In the genomic region with DNA sequence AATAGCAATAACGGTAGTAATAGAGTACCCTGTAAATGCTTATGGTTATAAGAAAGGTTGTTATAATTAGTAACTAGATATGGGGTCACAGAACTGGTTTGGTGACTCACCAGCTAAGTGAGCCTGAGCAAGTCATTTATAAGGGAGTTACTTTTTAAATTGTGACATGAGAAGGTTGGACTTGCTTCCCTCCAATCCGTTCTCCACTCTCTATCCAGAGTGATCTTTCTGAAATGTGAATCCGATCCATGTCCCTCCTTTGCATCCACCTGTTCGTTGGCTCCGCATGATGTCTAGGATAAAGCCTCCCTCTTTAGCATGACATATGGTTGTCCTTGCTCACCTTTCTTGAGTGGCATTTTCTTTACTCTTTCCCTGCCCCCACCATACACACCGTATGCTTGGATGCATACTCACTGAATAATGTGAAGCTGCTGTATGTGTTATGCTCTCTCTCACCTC, we compare ENCODE assay signal across 9 cellular contexts.
DNase-seq lines count a peak whose midpoint lies in the region; ATAC-seq, FAIRE-seq and TF ChIP-seq lines count a peak whose summit lies in the region.
"Had no signal": no experiment of that assay in that cellular context is flagged by ENCODE, and none has a peak within 500 bp of the region (broad histone marks: within the 10 kb centered on the region; RNA-seq: fewer than 3 reads in every experiment).

No MANE protein-coding gene starts in this region.

- FAIRE-seq in HepG2 (lab: Jason Lieb, UNC): no peak

- H3K36me3 ChIP-seq in HepG2 (replicated peaks in 1 of 2; ENCODE audit: control insufficient read depth in 1 of 2, insufficient read depth in 2 of 2, low read length in 2 of 2): no peaks in the 10 kb centered on the region

- no peak overlapping the region for H3K27ac ChIP-seq in HepG2 (ENCODE audit: extremely low read length, insufficient read depth, low read length)

- intact Hi-C loops in HepG2 (cut with micrococcal nuclease; ENCODE audit: unreplicated experiment): no loop called here

- H3K4me3 Mint-ChIP-seq in activated naive CD8-positive, alpha-beta T cell: peak overlapping the region; percentile 63
- H3K4me3 Mint-ChIP-seq in natural killer cell treated with Interleukin-12 subunit alpha and Interleukin-12 subunit beta and Interleukin-15 and Interleukin-18, amount 100 ng/mL, for 72 hours: peak overlapping the region; percentile 79

- H3K36me3 Mint-ChIP-seq in activated naive CD8-positive, alpha-beta T cell: no peaks in the 10 kb centered on the region
- no peaks in the 10 kb centered on the region for H3K36me3 Mint-ChIP-seq in natural killer cell treated with Interleukin-12 subunit alpha and Interleukin-12 subunit beta and Interleukin-15 and Interleukin-18, amount 100 ng/mL, for 72 hours

- WGBS in HepG2 (ENCODE audit: low lambda C conversion rate): 26% methylated on average over 6 of the region's 6 CpGs

- no peak overlapping the region for H3K4me3 ChIP-seq in HepG2 (replicated peaks in 1 of 3; ENCODE audit: insufficient read depth in 1 of 3, low read depth in 2 of 3, low read length in 3 of 3)

- no peak for TF ChIP-seq CTCF in HepG2 (CRISPR knock-in tag; IDR thresholded peaks at IDR 0.05)

- ATAC-seq in natural killer cell treated with Interleukin-12 subunit alpha and Interleukin-12 subunit beta and Interleukin-15 and Interleukin-18, amount 100 ng/mL, for 72 hours: no peak
- ATAC-seq in HepG2: no peak

- in situ Hi-C loops in HepG2 (cut with HindIII; ENCODE audit: extremely low pct_ligation_motif_present, low pct_unique_long_range_greater_than_20kb): no loop called here

- no peak overlapping the region for H2AFZ ChIP-seq in HepG2 (ENCODE audit: low read length)

- no peaks in the 10 kb centered on the region for H3K4me1 ChIP-seq in HepG2 (ENCODE audit: insufficient read depth, low read length)

- no peaks in the 10 kb centered on the region for H3K79me2 ChIP-seq in HepG2 (ENCODE audit: insufficient read depth, low read length)

- no peak for TF ChIP-seq POLR2A in HepG2 (IDR thresholded peaks at IDR 0.05; ENCODE audit: insufficient read depth in 1 of 2, low read depth in 2 of 2, low read length in 2 of 2)

- CTCF ChIA-PET in HepG2 (lab: Yijun Ruan, JAX; ENCODE audit: low intra/inter-chr PET ratio, low total read pairs): no interaction called here

- H3K27me3 Mint-ChIP-seq in activated naive CD8-positive, alpha-beta T cell: no peaks in the 10 kb centered on the region
- H3K27me3 Mint-ChIP-seq in natural killer cell treated with Interleukin-12 subunit alpha and Interleukin-12 subunit beta and Interleukin-15 and Interleukin-18, amount 100 ng/mL, for 72 hours: no peaks in the 10 kb centered on the region

- no peak overlapping the region for H3K4me2 ChIP-seq in HepG2 (ENCODE audit: low read depth, low read length)

- POLR2A ChIA-PET in HepG2 (lab: Yijun Ruan, JAX): no interaction called here

- peak; percentile 77 for DNase-seq in Daoy (ENCODE audit: low read depth)
- peak; percentile 70 for DNase-seq in LHCN-M2 (ENCODE audit: low read depth)
- no peak for DNase-seq in natural killer cell treated with Interleukin-12 subunit alpha and Interleukin-12 subunit beta and Interleukin-15 and Interleukin-18, amount 100 ng/mL, for 72 hours (ENCODE audit: low spot score)
- no peak for DNase-seq in NCI-H1930 (lab: John Stamatoyannopoulos, UW)
- DNase-seq in NCI-H2227 (lab: John Stamatoyannopoulos, UW; ENCODE audit: unreplicated experiment): no peak
- DNase-seq in HepG2 (ENCODE audit: low spot score): no peak
- DNase-seq: activated effector memory CD4-positive, alpha-beta T cell treated with Interleukin-2 at 50 U/mL for 16 hours; hypothalamus had no signal

- BruUV-seq in HepG2 (replicated peaks; lab: Mats Ljungman, UMichigan): no TSS peak

- no peak for TF ChIP-seq EP300 in HepG2 (IDR thresholded peaks at IDR 0.05; ENCODE audit: low read depth in 2 of 2, low read length in 2 of 2)
- no peak for TF ChIP-seq EP300 in HepG2 (CRISPR knock-in tag; IDR thresholded peaks at IDR 0.05; ENCODE audit: borderline replicate concordance)

- peak overlapping the region; percentile 74 for H3K27ac Mint-ChIP-seq in activated naive CD8-positive, alpha-beta T cell
- H3K27ac Mint-ChIP-seq in natural killer cell treated with Interleukin-12 subunit alpha and Interleukin-12 subunit beta and Interleukin-15 and Interleukin-18, amount 100 ng/mL, for 72 hours: peak overlapping the region; percentile 87 to 89

- TF ChIP-seq RAD21 in HepG2 (CRISPR knock-in tag; IDR thresholded peaks at IDR 0.05): no peak

- H4K20me1 ChIP-seq in HepG2 (ENCODE audit: insufficient read depth, low read length): no peaks in the 10 kb centered on the region

- H3K9ac ChIP-seq in HepG2 (ENCODE audit: insufficient read depth, low read depth, low read length): no peak overlapping the region

- no peaks in the 10 kb centered on the region for H3K9me3 ChIP-seq in HepG2 (ENCODE audit: low read length)

- H3K27me3 ChIP-seq in HepG2 (ENCODE audit: control insufficient read depth in 1 of 2, insufficient read depth in 2 of 2, low read length in 2 of 2): no peaks in the 10 kb centered on the region; a peak in 3 of 5 replicates

- H3K4me1 Mint-ChIP-seq in activated naive CD8-positive, alpha-beta T cell (ENCODE audit: low read depth): peaks cover 79% of the 10 kb centered on the region
- H3K4me1 Mint-ChIP-seq in natural killer cell treated with Interleukin-12 subunit alpha and Interleukin-12 subunit beta and Interleukin-15 and Interleukin-18, amount 100 ng/mL, for 72 hours (ENCODE audit: low read depth in 2 of 2): peaks cover 65 to 79% of the 10 kb centered on the region in 2 donors

- no peaks in the 10 kb centered on the region for H3K9me3 Mint-ChIP-seq in activated naive CD8-positive, alpha-beta T cell (ENCODE audit: low read depth)
- H3K9me3 Mint-ChIP-seq in natural killer cell treated with Interleukin-12 subunit alpha and Interleukin-12 subunit beta and Interleukin-15 and Interleukin-18, amount 100 ng/mL, for 72 hours: no peaks in the 10 kb centered on the region

TF ChIP-seq in HepG2, 621 proteins besides CTCF, POLR2A, EP300 and RAD21:
- TF ChIP-seq, protein P1, sequence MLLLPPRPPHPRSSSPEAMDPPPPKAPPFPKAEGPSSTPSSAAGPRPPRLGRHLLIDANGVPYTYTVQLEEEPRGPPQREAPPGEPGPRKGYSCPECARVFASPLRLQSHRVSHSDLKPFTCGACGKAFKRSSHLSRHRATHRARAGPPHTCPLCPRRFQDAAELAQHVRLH (CRISPR knock-in tag; IDR thresholded peaks at IDR 0.05; ENCODE audit: borderline replicate concordance, low read depth): no peak
- TF ChIP-seq ZNF232 (CRISPR knock-in tag; IDR thresholded peaks at IDR 0.05; ENCODE audit: borderline replicate concordance) (no peak), ATAD3A (CRISPR knock-in tag; IDR thresholded peaks at IDR 0.05) (no peak), ZNF777 (CRISPR knock-in tag; IDR thresholded peaks at IDR 0.05) (no peak), ZNF382 (CRISPR knock-in tag; IDR thresholded peaks at IDR 0.05; ENCODE audit: borderline replicate concordance) (no peak), ATF7-NPFF (CRISPR knock-in tag; IDR thresholded peaks at IDR 0.05; ENCODE audit: low read depth) (no peak), ZBTB3 (CRISPR knock-in tag; IDR thresholded peaks at IDR 0.05; ENCODE audit: borderline replicate concordance, low read depth) (no peak), HNF4A (CRISPR knock-in tag; IDR thresholded peaks at IDR 0.05) (no peak)
- TF ChIP-seq, protein P2, sequence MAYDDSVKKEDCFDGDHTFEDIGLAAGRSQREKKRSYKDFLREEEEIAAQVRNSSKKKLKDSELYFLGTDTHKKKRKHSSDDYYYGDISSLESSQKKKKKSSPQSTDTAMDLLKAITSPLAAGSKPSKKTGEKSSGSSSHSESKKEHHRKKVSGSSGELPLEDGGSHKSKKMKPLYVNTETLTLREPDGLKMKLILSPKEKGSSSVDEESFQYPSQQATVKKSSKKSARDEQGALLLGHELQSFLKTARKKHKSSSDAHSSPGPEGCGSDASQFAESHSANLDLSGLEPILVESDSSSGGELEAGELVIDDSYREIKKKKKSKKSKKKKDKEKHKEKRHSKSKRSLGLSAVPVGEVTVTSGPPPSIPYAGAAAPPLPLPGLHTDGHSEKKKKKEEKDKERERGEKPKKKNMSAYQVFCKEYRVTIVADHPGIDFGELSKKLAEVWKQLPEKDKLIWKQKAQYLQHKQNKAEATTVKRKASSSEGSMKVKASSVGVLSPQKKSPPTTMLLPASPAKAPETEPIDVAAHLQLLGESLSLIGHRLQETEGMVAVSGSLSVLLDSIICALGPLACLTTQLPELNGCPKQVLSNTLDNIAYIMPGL (CRISPR knock-in tag; IDR thresholded peaks at IDR 0.05; ENCODE audit: borderline replicate concordance in 1 of 2, low read depth in 1 of 2): no peak

Comparison
In these comparisons a context has a peak if more than half of its experiments do, and no peak if none do; other contexts are left out.
1. DNase-seq: peak in Daoy (single experiment) and LHCN-M2 (single experiment); none in natural killer cell treated with Interleukin-12 subunit alpha and Interleukin-12 subunit beta and Interleukin-15 and Interleukin-18, amount 100 ng/mL, for 72 hours (single experiment), NCI-H1930 (0 of 2), NCI-H2227 (single experiment) and HepG2 (single experiment).